8 cellular contexts compared by ENCODE assay signal in genomic region chr9:19050637-19051591, GRCh38. TPM values are rescaled to one million over a fixed set of nuclear protein-coding genes. Genes with fewer than 3 reads are reported as not detected.
A peak's percentile ranks its signal among the peaks of the same experiment; 100 is the strongest.
DNase-seq lines count a peak whose midpoint lies in the region; ATAC-seq and TF ChIP-seq lines count a peak whose summit lies in the region.

No MANE protein-coding gene starts in this region.

- CTCF ChIA-PET in OCI-LY7 (lab: Charles Lee; ENCODE audit: unreplicated experiment), result interaction anchor here (1.5 kb wide), 1 partner anchor 78 kb away, joined by 5 read pairs; no protein-coding TSS in a partner anchor

- DNase-seq in G401 (ENCODE audit: low spot score) (peak; percentile 4), OCI-LY7 (ENCODE audit: low spot score) (peak; percentile 12), erythroblast (lab: John Stamatoyannopoulos, UW) (peak; percentile 35 to 36), psoas muscle (no peak), NCI-H1417 treated with DMSO at 0.1 percent for 48 hours (lab: John Stamatoyannopoulos, UW) (no peak)
- no peak for DNase-seq in stimulated activated CD8-positive, alpha-beta memory T cell treated with anti-CD3 and anti-CD28 coated beads, Interleukin-4, amount 100 ng/mL, for 48 hours
- DNase-seq in activated CD4-positive, alpha-beta T cell treated with anti-CD3 and anti-CD28 coated beads, Interleukin-2, amount 50 U/mL, for 48 hours, result no peak

- peak overlapping the region; percentile 78 for H3K4me3 ChIP-seq in OCI-LY7 (ENCODE audit: low read depth, low read length, poor library complexity, severe bottlenecking)
- H3K4me3 ChIP-seq in psoas muscle, result peak overlapping the region; percentile 94

- in situ Hi-C loops in G401 (cut with HindIII; ENCODE audit: low sequenced_read_pairs), result no loop called here

- TF ChIP-seq CTCF in OCI-LY7 (conservative IDR thresholded peaks at IDR 0.05; ENCODE audit: low read length) (no peak), psoas muscle (IDR thresholded peaks at IDR 0.05) (no peak)

- POLR2A ChIA-PET in OCI-LY7 (lab: Charles Lee), result interaction anchor here (0.5 to 3.6 kb wide), 7 partner anchors 11 to 323 kb away, joined by 3 to 11 read pairs (median 3); no protein-coding TSS in a partner anchor

- H3K4me1 ChIP-seq in OCI-LY7 (ENCODE audit: insufficient read depth, low read length, poor library complexity, severe bottlenecking) (peaks cover 28% of the 10 kb centered on the region), psoas muscle (peaks cover 29% of the 10 kb centered on the region)

- H3K4me2 ChIP-seq in OCI-LY7 (ENCODE audit: low read length), result peak overlapping the region; percentile 85

- no peak overlapping the region for H2AFZ ChIP-seq in OCI-LY7 (ENCODE audit: low read length)

- peaks cover 24% of the 10 kb centered on the region for H3K79me2 ChIP-seq in OCI-LY7 (ENCODE audit: insufficient read depth, low read depth, low read length)

- ATAC-seq in psoas muscle, result no peak
- no peak for ATAC-seq in GM18517 (IDR thresholded peaks at IDR 0.05; ENCODE audit: unreplicated experiment)

- H3K27ac ChIP-seq in OCI-LY7 (ENCODE audit: low read depth, low read length, poor library complexity, severe bottlenecking), result no peak overlapping the region
- peak overlapping the region; percentile 97 for H3K27ac ChIP-seq in psoas muscle

- H3K36me3 ChIP-seq in OCI-LY7 (ENCODE audit: insufficient read depth, low read length) (peaks cover 12% of the 10 kb centered on the region), psoas muscle (ENCODE audit: insufficient read depth in 1 of 2, low read depth in 1 of 2) (peaks cover 0 to 16% of the 10 kb centered on the region in 2 donors)

- H3K9me3 ChIP-seq in OCI-LY7 (ENCODE audit: low read length) (no peaks in the 10 kb centered on the region), psoas muscle (no peaks in the 10 kb centered on the region)

- intact Hi-C loops in OCI-LY7 (cut with micrococcal nuclease; ENCODE audit: unreplicated experiment) (no loop called here), psoas muscle (cut with DNase I) (no loop called here)

- no peaks in the 10 kb centered on the region for H3K9me2 ChIP-seq in OCI-LY7 (ENCODE audit: insufficient read depth, low read length)

- H3K27me3 ChIP-seq in psoas muscle (ENCODE audit: insufficient read depth in 3 of 3, low read length in 2 of 3), result no peaks in the 10 kb centered on the region

- TF ChIP-seq POLR2A in erythroblast (IDR thresholded peaks at IDR 0.05; ENCODE audit: low read length), result no peak

- TSS peak; percentile 76 for BruUV-seq in OCI-LY7 (replicated peaks; lab: Mats Ljungman, UMichigan)

- 0 out of 2 replicates have a peak, but pooled peaks cover 10% of the 10 kb centered on the region for H4K20me1 ChIP-seq in OCI-LY7 (ENCODE audit: insufficient read depth, low read length)

- 51 to 58% (median 53%) methylated on average over 12 of the region's 12 CpGs for WGBS in psoas muscle, 3 donors

RNA-seq across cellular contexts. Expression of gene RRAGA, which starts 1.7 kb away (rescaled TPM):
- total RNA-seq in G401 (2014; rRNA removed; shearing (Covaris generic)), result 33.0 and 44.3 TPM in 2 replicates
- 16.4 and 25.9 TPM in 2 replicates for total RNA-seq in OCI-LY7 (2014; rRNA removed; shearing (Covaris generic))
- total RNA-seq in OCI-LY7 (2022) (40.8 and 43.0 TPM in 2 replicates), psoas muscle (100 to 1,000 TPM in 1 of 4 donors, 10 to 100 TPM in 3; 88.3 to 107 (median 94.2) TPM)
- polyA plus RNA-seq in psoas muscle, result 100 to 1,000 TPM in 2 of 3 donors, 10 to 100 TPM in 1; 83.0 to 132 (median 119) TPM

RNA-seq across cellular contexts. Expression of gene SAXO1, which starts 17.9 kb away (rescaled TPM):
- total RNA-seq in G401 (2014; rRNA removed; shearing (Covaris generic)), result not detected in 2 replicates
- not detected in 2 replicates for total RNA-seq in OCI-LY7 (2014; rRNA removed; shearing (Covaris generic))
- total RNA-seq in OCI-LY7 (2022), result 0.63 TPM in 1 of 2 replicates, not detected in the other
- total RNA-seq in psoas muscle, result 1 to 10 TPM in 1 of 4 donors, under 1 TPM in 1, not detected in 2; 0.08 to 1.9 TPM
- polyA plus RNA-seq in psoas muscle, result under 1 TPM in 1 of 3 donors, not detected in 2; 0.38 TPM

RNA-seq across cellular contexts. Expression of gene HAUS6, which starts 51.8 kb away (rescaled TPM):
- 7.1 and 13.9 TPM in 2 replicates for total RNA-seq in G401 (2014; rRNA removed; shearing (Covaris generic))
- total RNA-seq in OCI-LY7 (2014; rRNA removed; shearing (Covaris generic)), result 25.7 and 32.8 TPM in 2 replicates
- total RNA-seq in OCI-LY7 (2022) (31.5 and 34.8 TPM in 2 replicates), psoas muscle (10 to 100 TPM in 1 of 4 donors, 1 to 10 TPM in 3; 3.3 to 10.9 (median 4.1) TPM)
- polyA plus RNA-seq in psoas muscle, result 1 to 10 TPM; 2.4 to 7.6 (median 5.6) TPM

Comparison
In these comparisons a context has a peak if more than half of its experiments do, and no peak if none do; other contexts are left out.
1. DNase-seq: peak in G401 (single experiment), OCI-LY7 (single experiment) and erythroblast (2 of 2); none in psoas muscle (0 of 2), stimulated activated CD8-positive, alpha-beta memory T cell treated with anti-CD3 and anti-CD28 coated beads, Interleukin-4, amount 100 ng/mL, for 48 hours (single experiment), NCI-H1417 treated with DMSO at 0.1 percent for 48 hours (single experiment) and activated CD4-positive, alpha-beta T cell treated with anti-CD3 and anti-CD28 coated beads, Interleukin-2, amount 50 U/mL, for 48 hours (0 of 2).